In the genomic region with DNA sequence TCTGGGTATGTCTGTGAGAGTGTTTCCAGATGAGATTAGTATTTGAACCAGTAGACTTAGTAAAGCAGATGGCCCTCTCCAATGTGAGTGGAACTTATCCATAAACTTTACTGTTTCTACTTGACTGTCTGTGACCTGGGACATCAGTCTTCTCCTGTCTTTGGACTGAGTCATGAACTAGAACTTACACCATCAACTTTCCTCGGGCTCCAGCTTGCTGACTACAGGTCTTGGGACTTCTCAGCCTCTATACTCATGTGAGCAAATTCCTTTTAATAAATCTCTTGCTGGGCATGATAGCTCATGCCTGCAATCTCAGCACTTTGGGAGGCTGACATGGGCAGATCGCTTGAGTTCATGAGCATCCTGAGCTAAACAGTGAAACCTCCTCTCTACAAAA, we compare ENCODE assay signal across 27 cellular contexts.
"Had no signal": no experiment of that assay in that cellular context is flagged by ENCODE, and none has a peak within 500 bp of the region (broad histone marks: within the 10 kb centered on the region; RNA-seq: fewer than 3 reads in every experiment).

No MANE protein-coding gene starts in this region.

- H3K36me3 ChIP-seq: left ventricle myocardium inferior, pancreas, prostate gland, stomach, thyroid gland, transverse colon, upper lobe of left lung, vagina had no signal

- H3K9me3 Mint-ChIP-seq: nephron, neural crest cell had no signal

- H3K4me1 Mint-ChIP-seq: memory B cell; naive thymus-derived CD8-positive, alpha-beta T cell; nephron; neural crest cell; stimulated activated naive B cell treated with anti-CD40 and anti-IgM and Interleukin-4, amounts not matched to agents 10 μg/mL and 1 μg/mL and 100 μg/mL, for 72 hours had no signal

- H3K4me1 ChIP-seq: left ventricle myocardium inferior, pancreas, prostate gland, testis, transverse colon, upper lobe of left lung, vagina had no signal

- ATAC-seq: naive thymus-derived CD8-positive, alpha-beta T cell; pancreas; right cardiac atrium; sciatic nerve; stimulated activated naive B cell treated with anti-CD40 and anti-IgM and Interleukin-4, amounts not matched to agents 10 μg/mL and 1 μg/mL and 100 μg/mL, for 72 hours; stimulated activated naive CD8-positive, alpha-beta T cell treated with anti-CD3 and anti-CD28 coated beads, Interleukin-15, Interleukin-2, amounts not matched to agents 100 U/mL and 50 U/mL, for 24 hours had no signal

- DNase-seq: islet precursor cell; left ventricle myocardium inferior; naive thymus-derived CD8-positive, alpha-beta T cell; nucleus accumbens; pancreas; posterior cingulate gyrus; retina; right cardiac atrium; stimulated activated CD4-positive, alpha-beta T cell treated with anti-CD3 and anti-CD28 coated beads, Interleukin-12 subunit alpha, Interleukin-12 subunit beta, amount 100 ng/mL, for 4 hours; stimulated activated CD4-positive, alpha-beta T cell treated with anti-CD3 and anti-CD28 coated beads, Interleukin-15, amount 100 ng/mL, for 24 hours; stimulated activated CD4-positive, alpha-beta T cell treated with anti-CD3 and anti-CD28 coated beads, Interleukin-2, amount 100 ng/mL, for 24 hours; stimulated activated CD4-positive, alpha-beta T cell treated with anti-CD3 and anti-CD28 coated beads, Interleukin-4, amount 100 ng/mL, for 1 hour; stimulated activated naive B cell treated with anti-CD40 and anti-IgM and Interleukin-4, amounts not matched to agents 10 μg/mL and 1 μg/mL and 100 μg/mL, for 72 hours; stimulated activated naive CD8-positive, alpha-beta T cell treated with anti-CD3 and anti-CD28 coated beads, Interleukin-15, Interleukin-2, amounts not matched to agents 100 U/mL and 50 U/mL, for 24 hours; stomach; testis; thyroid gland; transverse colon; upper lobe of left lung had no signal

- H3K4me3 ChIP-seq: left ventricle myocardium inferior, lung, pancreas, prostate gland, skin epidermis, stomach, testis, thyroid gland, transverse colon, upper lobe of left lung, vagina had no signal

- H3K27me3 ChIP-seq: pancreas, stomach, testis, thyroid gland, transverse colon, upper lobe of left lung, vagina had no signal

- H3K27ac ChIP-seq: left ventricle myocardium inferior, pancreas, prostate gland, skin epidermis, stomach, testis, thyroid gland, transverse colon, upper lobe of left lung, vagina had no signal

- H3K9me3 ChIP-seq: pancreas, prostate gland, stomach, testis, thyroid gland, transverse colon, upper lobe of left lung, vagina had no signal

- H3K27ac Mint-ChIP-seq: memory B cell; naive thymus-derived CD8-positive, alpha-beta T cell; nephron; stimulated activated naive B cell treated with anti-CD40 and anti-IgM and Interleukin-4, amounts not matched to agents 10 μg/mL and 1 μg/mL and 100 μg/mL, for 72 hours had no signal

- H3K4me3 Mint-ChIP-seq: memory B cell; naive thymus-derived CD8-positive, alpha-beta T cell; nephron; neural crest cell; stimulated activated naive B cell treated with anti-CD40 and anti-IgM and Interleukin-4, amounts not matched to agents 10 μg/mL and 1 μg/mL and 100 μg/mL, for 72 hours had no signal

- FAIRE-seq: pancreas had no signal

- H3K36me3 Mint-ChIP-seq: naive thymus-derived CD8-positive, alpha-beta T cell had no signal
